Comparison of ENCODE assay signal across 10 cellular contexts in the genomic region with DNA sequence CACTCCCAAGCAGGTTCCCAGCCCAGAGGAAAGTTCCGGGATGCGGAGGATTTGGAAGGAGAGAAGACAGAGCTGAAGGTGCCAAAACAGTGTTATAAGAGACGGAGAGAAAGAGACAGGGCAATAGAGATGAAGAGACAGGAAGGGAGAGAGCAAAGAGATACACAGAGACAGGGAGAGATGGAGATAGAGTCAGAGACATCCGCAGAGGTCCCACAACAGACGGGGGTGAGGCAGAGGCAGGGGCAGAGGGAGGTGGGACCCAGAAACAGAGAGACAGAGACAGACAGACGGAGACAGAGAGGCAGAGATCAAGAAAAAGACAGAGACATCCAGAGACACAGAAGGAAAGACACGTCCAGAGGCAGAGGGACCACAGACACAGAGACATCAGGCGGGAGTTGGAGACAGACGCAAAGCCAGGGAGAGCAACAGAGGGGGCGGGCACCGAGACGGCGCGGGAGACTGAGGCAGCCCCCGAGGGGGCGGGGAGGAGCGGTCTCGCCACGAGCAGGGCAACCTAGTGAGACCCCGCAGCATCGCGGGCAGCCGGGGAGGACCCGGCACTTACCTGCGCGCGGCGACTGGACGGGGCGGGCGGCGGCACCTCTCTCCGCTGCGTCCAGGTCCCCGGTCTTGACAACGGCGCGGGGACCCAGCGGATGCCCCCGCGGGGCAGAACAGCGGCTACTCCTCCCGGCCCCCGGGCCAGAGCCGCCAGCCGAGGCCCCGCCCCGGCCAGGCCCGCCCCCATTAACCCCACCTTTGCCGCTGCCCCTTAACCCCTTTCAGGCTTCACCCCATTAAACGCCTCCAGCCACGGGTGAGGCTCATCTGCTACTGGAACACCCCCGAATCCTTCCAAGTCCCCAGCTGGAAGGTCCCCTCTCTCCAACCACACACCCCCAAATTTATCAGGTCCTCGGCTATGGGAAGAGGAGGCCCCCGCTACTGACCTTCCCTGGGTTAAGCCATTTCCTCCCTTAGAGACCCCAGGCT. TPM values are rescaled to one million over a fixed set of nuclear protein-coding genes. Genes with fewer than 3 reads are reported as not detected.
DNase-seq lines count a peak whose midpoint lies in the region; ATAC-seq and TF ChIP-seq lines count a peak whose summit lies in the region.
"Had no signal": no experiment of that assay in that cellular context is flagged by ENCODE, and none has a peak within 500 bp of the region (broad histone marks: within the 10 kb centered on the region; RNA-seq: fewer than 3 reads in every experiment).

A gene (minus strand): TSS at position 689 of the 999 bp plus-strand sequence. CDS start 10,346 bp downstream, outside the sequence.

- TF ChIP-seq CTCF in Caco-2 (IDR thresholded peaks at IDR 0.05; ENCODE audit: insufficient read depth in 1 of 2, low read depth in 1 of 2, low read length in 1 of 2, severe bottlenecking in 1 of 2, unreplicated experiment in 1 of 2), result no peak
- TF ChIP-seq CTCF in RWPE2 (IDR thresholded peaks at IDR 0.05; ENCODE audit: poor library complexity, severe bottlenecking), result no peak
- no peak for TF ChIP-seq CTCF in fibroblast of villous mesenchyme (IDR thresholded peaks at IDR 0.05; ENCODE audit: insufficient read depth, low read depth, low read length)

- intact Hi-C loops in Caco-2 (cut with micrococcal nuclease; ENCODE audit: unreplicated experiment), result no loop called here

- peak within 1 kb of the TSS; percentile 47 for H2AFZ ChIP-seq in neuronal stem cell (ENCODE audit: low read length)

- no peaks in the 10 kb centered on the region for H3K79me1 ChIP-seq in neuronal stem cell (ENCODE audit: low read depth, low read length)

- peaks cover 19% of the 10 kb centered on the region for H3K4me1 Mint-ChIP-seq in Caco-2 (ENCODE audit: low read depth, unreplicated experiment)

- H3K4me1 ChIP-seq in Caco-2 (no peaks in the 10 kb centered on the region; the same call in none of the 2 replicates), RWPE2 (ENCODE audit: insufficient read depth, poor library complexity, severe bottlenecking) (peaks cover 18% of the 10 kb centered on the region), neuronal stem cell (ENCODE audit: control insufficient read depth in 2 of 2, insufficient read depth in 1 of 2, low read depth in 1 of 2, low read length in 2 of 2) (peaks cover under 1 to 13% of the 10 kb centered on the region in 2 donors)

- H2BK12ac ChIP-seq in neuronal stem cell (ENCODE audit: low read length), result no peak within 1 kb of the TSS

- peaks cover 2% of the 10 kb centered on the region; the same call in 1 of the 2 replicates for H3K27me3 ChIP-seq in Caco-2 (replicated peaks; ENCODE audit: control insufficient read depth, insufficient read depth, low read length)
- no peaks in the 10 kb centered on the region for H3K27me3 ChIP-seq in RWPE2 (ENCODE audit: insufficient read depth, poor library complexity, severe bottlenecking)
- H3K27me3 ChIP-seq in neuronal stem cell (ENCODE audit: control insufficient read depth in 3 of 3, insufficient read depth in 3 of 3, low read depth in 1 of 3, low read length in 3 of 3), result peaks cover 32 to 65% (median 59%) of the 10 kb centered on the region in 3 experiments

- peak; percentile 50 to 72 for DNase-seq in Caco-2
- no peak for DNase-seq in RWPE2 (ENCODE audit: low spot score)
- DNase-seq in fibroblast of villous mesenchyme (ENCODE audit: low read depth), result no peak
- no peak for DNase-seq in neuronal stem cell (ENCODE audit: low spot score)
- DNase-seq in stimulated activated CD8-positive, alpha-beta memory T cell treated with anti-CD3 and anti-CD28 coated beads, Interleukin-4, amount 100 ng/mL, for 48 hours, result no peak
- no peak for DNase-seq in DMS79 (lab: John Stamatoyannopoulos, UW)
- DNase-seq in GDM1 (lab: John Stamatoyannopoulos, UW), result no peak

- no TSS peak for BruUV-seq in Caco-2 (replicated peaks; lab: Mats Ljungman, UMichigan)

- POLR2A ChIA-PET in Caco-2 (lab: Charles Lee), result no interaction called here

- peak within 1 kb of the TSS; percentile 37 for H2BK15ac ChIP-seq in neuronal stem cell (ENCODE audit: low read length)

- H3K18ac ChIP-seq in neuronal stem cell (ENCODE audit: low read length), result peak within 1 kb of the TSS; percentile 80

- peaks cover 4% of the 10 kb centered on the region for H3K36me3 Mint-ChIP-seq in Caco-2 (ENCODE audit: insufficient read depth, unreplicated experiment)

- no peaks in the 10 kb centered on the region for H3K9me3 Mint-ChIP-seq in Caco-2 (ENCODE audit: unreplicated experiment)

- H3K27ac ChIP-seq in RWPE2 (ENCODE audit: poor library complexity, severe bottlenecking) (no peak within 1 kb of the TSS), neuronal stem cell (replicated peaks; ENCODE audit: low read length) (no peak within 1 kb of the TSS)

- peak within 1 kb of the TSS; percentile 18 for H3K4me2 ChIP-seq in neuronal stem cell (ENCODE audit: insufficient read depth, low read length, poor library complexity, severe bottlenecking)

- H3K4me3 ChIP-seq in Caco-2 (ENCODE audit: low read depth, low read length) (peak within 1 kb of the TSS; percentile 17; the same call in 1 of the 2 replicates), RWPE2 (ENCODE audit: severe bottlenecking) (peak within 1 kb of the TSS; percentile 27), fibroblast of villous mesenchyme (ENCODE audit: low read depth, low read length) (peak within 1 kb of the TSS; percentile 25), neuronal stem cell (ENCODE audit: low read length in 2 of 2) (peak within 1 kb of the TSS in 1 of 2 donors; percentile 50)

- peak within 1 kb of the TSS; percentile 73 for H3K23ac ChIP-seq in neuronal stem cell (ENCODE audit: low read depth, low read length, poor library complexity)

- H2AK5ac ChIP-seq in neuronal stem cell (ENCODE audit: low read depth, low read length), result no peak within 1 kb of the TSS

- no peaks in the 10 kb centered on the region for H3K36me3 ChIP-seq in Caco-2 (ENCODE audit: control insufficient read depth, insufficient read depth, low read length)
- no peaks in the 10 kb centered on the region for H3K36me3 ChIP-seq in RWPE2 (ENCODE audit: low read depth)
- H3K36me3 ChIP-seq in neuronal stem cell (replicated peaks in 1 of 2; ENCODE audit: control insufficient read depth in 2 of 2, insufficient read depth in 2 of 2, low read length in 2 of 2), result no peaks in the 10 kb centered on the region

- no peak within 1 kb of the TSS for H4K91ac ChIP-seq in neuronal stem cell (ENCODE audit: low read depth, low read length, poor library complexity)

- peak within 1 kb of the TSS; percentile 71 for H3K4me3 Mint-ChIP-seq in Caco-2 (ENCODE audit: unreplicated experiment)

- H3K27ac Mint-ChIP-seq in Caco-2 (ENCODE audit: unreplicated experiment), result no peak within 1 kb of the TSS

- no peak within 1 kb of the TSS for H3K4ac ChIP-seq in neuronal stem cell (ENCODE audit: low read length)

- H3K9ac ChIP-seq in neuronal stem cell (ENCODE audit: low read depth, low read length, poor library complexity), result no peak within 1 kb of the TSS

- H2BK5ac ChIP-seq in neuronal stem cell (ENCODE audit: low read length), result no peak within 1 kb of the TSS

- no peak within 1 kb of the TSS for H3K14ac ChIP-seq in neuronal stem cell (ENCODE audit: low read length)

- WGBS in neuronal stem cell (ENCODE audit: extremely low coverage in 2 of 2, insufficient read length in 2 of 2, insufficient replicate concordance in 1 of 2), 2 donors, result no CpG with 5 or more reads among the region's 55 CpGs

- CTCF ChIA-PET in Caco-2 (lab: Charles Lee), result no interaction called here

- H4K8ac ChIP-seq in neuronal stem cell (ENCODE audit: low read depth, low read length), result no peak within 1 kb of the TSS

- H3K9me3 ChIP-seq in Caco-2 (no peaks in the 10 kb centered on the region), RWPE2 (ENCODE audit: severe bottlenecking) (no peaks in the 10 kb centered on the region), neuronal stem cell (replicated peaks in 1 of 2; ENCODE audit: control insufficient read depth in 2 of 2, insufficient read depth in 1 of 2, low read depth in 1 of 2, low read length in 2 of 2) (peaks cover 0 to 1% of the 10 kb centered on the region in 2 donors)

- H2BK120ac ChIP-seq in neuronal stem cell (ENCODE audit: low read depth, low read length), result no peak within 1 kb of the TSS

- ATAC-seq in RWPE2 (ENCODE audit: low read depth) (peak; percentile 57; the same call in 2 of the 3 replicates), GM18517 (IDR thresholded peaks at IDR 0.05; ENCODE audit: unreplicated experiment) (no peak)

- peaks cover 37% of the 10 kb centered on the region for H3K27me3 Mint-ChIP-seq in Caco-2 (ENCODE audit: insufficient read depth, unreplicated experiment)

RNA-seq across cellular contexts. Expression of the gene that starts here (rescaled TPM):
- total RNA-seq in Caco-2 (2022) (not detected in 2 replicates), fibroblast of villous mesenchyme (not detected in 2 replicates)
- polyA plus RNA-seq in neuronal stem cell (2013, experiment 1 of 2), result 0.04 TPM
- polyA plus RNA-seq in neuronal stem cell (2013, experiment 2 of 2), result 0.06 TPM
- total RNA-seq: osteocyte, RPMI7951 had no signal

Comparison
In these comparisons a context has a peak if more than half of its experiments do, and no peak if none do; other contexts are left out.
1. Peak in DNase-seq and H3K4me3 ChIP-seq in Caco-2; RNA of the gene not detected or under 1 TPM.